In genomic region chr6:170292111-170292777, GRCh38 we compare ENCODE assay signal across 1 cellular context.
TF ChIP-seq lines count a peak whose summit lies in the region.

No MANE protein-coding gene starts in this region.

TF ChIP-seq in HepG2, 621 proteins besides CTCF, POLR2A, EP300 and RAD21 (continued from another document):
- TF ChIP-seq USF2 (IDR thresholded peaks at IDR 0.05; ENCODE audit: low read depth, low read length), result peak; percentile 71
- TF ChIP-seq USF2 (CRISPR knock-in tag; IDR thresholded peaks at IDR 0.05; ENCODE audit: borderline replicate concordance), result no peak; the same call in 1 of the 2 replicates
- peak; percentile 94 for TF ChIP-seq EZH2 (conservative IDR thresholded peaks at IDR 0.05; ENCODE audit: low read depth, low read length)
- TF ChIP-seq ZNF329 (CRISPR knock-in tag; IDR thresholded peaks at IDR 0.05; ENCODE audit: low read depth), result no peak
- no peak for TF ChIP-seq ZKSCAN1 (IDR thresholded peaks at IDR 0.05; ENCODE audit: low read length)
- TF ChIP-seq ARNT (IDR thresholded peaks at IDR 0.05), result no peak
